27 cellular contexts compared by ENCODE assay signal in the genomic region with DNA sequence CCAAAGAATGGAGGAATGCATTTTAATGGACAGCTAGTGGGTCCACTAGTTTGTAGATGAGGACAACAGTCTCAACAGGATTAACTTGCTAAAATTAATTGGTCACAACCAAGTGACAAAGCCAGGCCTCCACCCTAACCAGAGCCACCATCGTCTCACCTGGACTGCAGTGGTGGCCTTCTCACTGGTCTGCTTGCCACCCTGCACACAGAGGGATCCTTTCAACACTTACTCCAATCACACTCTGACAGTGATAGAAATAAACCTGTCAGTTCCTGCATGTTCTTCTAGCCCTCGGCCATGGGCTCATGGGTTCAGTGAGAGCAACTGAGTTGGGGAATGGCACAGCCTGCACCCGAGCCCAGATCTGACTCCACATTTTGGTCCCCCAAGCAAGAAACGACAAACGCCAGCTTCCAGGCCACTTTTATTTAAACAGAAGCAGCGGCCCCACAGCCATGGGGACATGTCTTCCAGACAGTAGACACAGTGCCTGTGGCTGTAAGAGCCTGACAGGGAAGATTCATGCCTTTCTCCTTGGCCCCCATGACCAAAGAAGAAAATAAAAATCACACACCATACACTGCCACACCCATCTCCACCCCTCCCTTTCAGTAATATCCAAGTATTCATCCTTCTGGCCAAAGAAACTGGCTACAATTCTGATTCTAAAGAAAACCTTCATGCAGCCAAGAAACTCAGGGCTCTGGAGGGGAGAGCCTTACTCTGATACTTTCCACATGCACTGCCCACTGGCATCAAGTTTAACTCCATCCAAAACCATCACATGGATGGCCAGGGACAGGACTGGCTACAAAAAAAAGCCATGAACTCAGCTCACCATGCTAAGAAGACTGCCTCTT. TPM values are rescaled to one million over a fixed set of nuclear protein-coding genes. Genes with fewer than 3 reads are reported as not detected.
A peak's percentile ranks its signal among the peaks of the same experiment; 100 is the strongest.
DNase-seq lines count a peak whose midpoint lies in the region; ATAC-seq, FAIRE-seq and TF ChIP-seq lines count a peak whose summit lies in the region.
"Had no signal": no experiment of that assay in that cellular context is flagged by ENCODE, and none has a peak within 500 bp of the region (broad histone marks: within the 10 kb centered on the region; RNA-seq: fewer than 3 reads in every experiment).

No MANE protein-coding gene starts in this region.

- H3K9me3 ChIP-seq in A673 (ENCODE audit: low read depth, low read length, poor library complexity, severe bottlenecking) = no peaks in the 10 kb centered on the region
- no peaks in the 10 kb centered on the region for H3K9me3 ChIP-seq in GM23248 (ENCODE audit: low read depth)
- no peaks in the 10 kb centered on the region for H3K9me3 ChIP-seq in H1 (ENCODE audit: insufficient read depth in 2 of 2, low read depth in 1 of 2, low read length in 1 of 2)
- H3K9me3 ChIP-seq: adrenal gland had no signal

- H3K4me1 ChIP-seq in A673 (ENCODE audit: insufficient read depth, low read length, poor library complexity, severe bottlenecking) (no peaks in the 10 kb centered on the region), GM23248 (ENCODE audit: insufficient read depth) (peaks cover 24% of the 10 kb centered on the region), H1 (replicated peaks in 1 of 4; ENCODE audit: control insufficient read depth in 3 of 4, insufficient read depth in 4 of 4, low read length in 3 of 4) (no peaks in the 10 kb centered on the region)

- no peak overlapping the region; the same call in 1 of the 2 replicates for H3K9ac ChIP-seq in GM23248
- no peak overlapping the region for H3K9ac ChIP-seq in H1 (replicated peaks in 1 of 4; ENCODE audit: extremely low read depth in 1 of 4, low read depth in 3 of 4, low read length in 3 of 4)

- no peak overlapping the region for H2BK15ac ChIP-seq in H1 (ENCODE audit: low read length)

- H3K4ac ChIP-seq in H1 (replicated peaks; ENCODE audit: insufficient read length, low read depth, low read length) = no peak overlapping the region

- no peak overlapping the region for H4K5ac ChIP-seq in H1 (ENCODE audit: insufficient read length, low read depth, low read length)

- TF ChIP-seq RAD21 in H1 (IDR thresholded peaks at IDR 0.05 in 1 of 2, conservative IDR thresholded peaks at IDR 0.05 in 1 of 2; ENCODE audit: low read depth in 2 of 2, low read length in 2 of 2) = no peak

- peaks cover 29% of the 10 kb centered on the region for H3F3A ChIP-seq in GM23248 (ENCODE audit: insufficient read depth)

- no peak overlapping the region for H3K23ac ChIP-seq in H1 (ENCODE audit: insufficient read length)

- H2AFZ ChIP-seq in GM23248 (no peak overlapping the region), H1 (ENCODE audit: low read length) (no peak overlapping the region)
- H2AFZ ChIP-seq: hepatocyte had no signal

- POLR2A ChIA-PET in A673 (lab: Charles Lee; ENCODE audit: low non-redundant PET) = no interaction called here
- POLR2A ChIA-PET in H1 (lab: Charles Lee; ENCODE audit: partially characterized antibody) = no interaction called here

- TF ChIP-seq EP300 in H1 (IDR thresholded peaks at IDR 0.05; ENCODE audit: borderline replicate concordance in 1 of 2, low read depth in 2 of 2, low read length in 2 of 2) = no peak

- no peaks in the 10 kb centered on the region for H3K9me2 ChIP-seq in GM23248 (ENCODE audit: insufficient read depth)

- no peaks in the 10 kb centered on the region for H3K23me2 ChIP-seq in H1 (ENCODE audit: low read depth, low read length)

- H2AK5ac ChIP-seq in H1 (ENCODE audit: low read depth, low read length) = no peak overlapping the region

- H3K14ac ChIP-seq in H1 (ENCODE audit: insufficient read length) = no peak overlapping the region

- ATAC-seq in HG03439 (IDR thresholded peaks at IDR 0.05; ENCODE audit: unreplicated experiment) (no peak), GM21390 (IDR thresholded peaks at IDR 0.05; ENCODE audit: unreplicated experiment) (no peak), HG03442 (IDR thresholded peaks at IDR 0.05; ENCODE audit: unreplicated experiment) (no peak)

- H3K56ac ChIP-seq in H1 (replicated peaks; ENCODE audit: insufficient read length, low read depth, low read length) = no peak overlapping the region

- no peak for FAIRE-seq in H1 (lab: Jason Lieb, UNC)
- FAIRE-seq: frontal cortex, G401.6 had no signal

- H3K27ac ChIP-seq in A673 (ENCODE audit: low read depth, low read length, poor library complexity, severe bottlenecking) (no peak overlapping the region), GM23248 (peak overlapping the region; percentile 85), H1 (ENCODE audit: low read depth, low read length) (no peak overlapping the region)
- H3K27ac ChIP-seq: cardiac muscle cell, hepatocyte had no signal

- no peak overlapping the region for H2BK5ac ChIP-seq in H1 (ENCODE audit: low read depth, low read length)

- H3K27me3 ChIP-seq in A673 (replicated peaks; ENCODE audit: insufficient read depth, low read depth, low read length, poor library complexity) (no peaks in the 10 kb centered on the region), GM23248 (replicated peaks; ENCODE audit: insufficient read depth) (no peaks in the 10 kb centered on the region), H1 (replicated peaks in 1 of 4; ENCODE audit: control insufficient read depth in 3 of 4, extremely low read depth in 1 of 4, insufficient read depth in 3 of 4, low read length in 3 of 4) (no peaks in the 10 kb centered on the region)
- H3K27me3 ChIP-seq: adrenal gland, cardiac muscle cell, hepatocyte had no signal

- BruUV-seq in A673 (replicated peaks; lab: Mats Ljungman, UMichigan) = TSS peak; percentile 40

- H2BK120ac ChIP-seq in H1 (replicated peaks; ENCODE audit: low read depth, low read length) = no peak overlapping the region

- H4K91ac ChIP-seq in H1 (replicated peaks; ENCODE audit: insufficient read length, low read length) = no peak overlapping the region

- no peak overlapping the region for H2BK20ac ChIP-seq in H1 (ENCODE audit: low read length)

- no peak overlapping the region for H3K18ac ChIP-seq in H1 (ENCODE audit: extremely low read depth, low read length)

- TF ChIP-seq POLR2A in H1 (IDR thresholded peaks at IDR 0.05; ENCODE audit: control extremely low read depth in 1 of 2, low read depth in 2 of 2, low read length in 2 of 2) = no peak

- CTCF ChIA-PET in A673 (lab: Charles Lee) (no interaction called here), H1 (lab: Charles Lee; ENCODE audit: partially characterized antibody) (interaction anchor here (0.7 to 4.1 kb wide), 9 partner anchors 9 to 58 kb away, joined by 3 to 16 read pairs (median 8); no protein-coding TSS in a partner anchor)

- no peak for TF ChIP-seq CTCF in A673 (conservative IDR thresholded peaks at IDR 0.05; ENCODE audit: low read depth, low read length)
- TF ChIP-seq CTCF in H1 (IDR thresholded peaks at IDR 0.05; ENCODE audit: control extremely low read depth in 1 of 3, insufficient read depth in 1 of 3, low read depth in 1 of 3, low read length in 3 of 3) = no peak

- DNase-seq in A673 (ENCODE audit: low spot score) (no peak), GM23248 (no peak), H1 (ENCODE audit: low read depth in 1 of 2, low spot score in 2 of 2) (no peak), mesenteric fat pad (ENCODE audit: low spot score) (peak; percentile 68), kidney tubule cell (ENCODE audit: low spot score) (no peak)
- DNase-seq: activated CD4-positive, alpha-beta memory T cell treated with anti-CD3 and anti-CD28 coated beads, Interleukin-2, amount 10 ng/mL, durations not matched to agents 7 days and 5 days; activated gamma-delta T cell; CD4-positive, CD25-positive, alpha-beta regulatory T cell; DMS153; HCEC 1CT; Kasumi-1; NCI-H1048; NCI-H1930; NCI-H69; SHP77; stimulated activated CD4-positive, alpha-beta T cell treated with anti-CD3 and anti-CD28 coated beads, Interleukin-4, amount 100 ng/mL, for 24 hours had no signal

- no peak overlapping the region for H2BK12ac ChIP-seq in H1 (ENCODE audit: low read depth, low read length)

- H4K8ac ChIP-seq in H1 (ENCODE audit: extremely low read depth, insufficient read depth, low read length) = no peak overlapping the region

- in situ Hi-C loops in GM23248 (cut with MboI) = no loop called here

- intact Hi-C loops in A673 (cut with micrococcal nuclease; ENCODE audit: unreplicated experiment) = no loop called here

- peaks cover 71% of the 10 kb centered on the region for H3K36me3 ChIP-seq in A673 (ENCODE audit: insufficient read depth, low read length, poor library complexity, severe bottlenecking)
- H3K36me3 ChIP-seq in GM23248 (ENCODE audit: low read depth) = no peaks in the 10 kb centered on the region; the same call in none of the 2 replicates
- H3K36me3 ChIP-seq in H1 (ENCODE audit: control insufficient read depth in 2 of 4, insufficient read depth in 4 of 4, low read length in 3 of 4) = peaks cover 35 to 59% (median 55%) of the 10 kb centered on the region in 4 experiments

- no peak overlapping the region for H3K4me3 ChIP-seq in A673 (ENCODE audit: low read depth, low read length, poor library complexity, severe bottlenecking)
- no peak overlapping the region for H3K4me3 ChIP-seq in GM23248
- no peak overlapping the region for H3K4me3 ChIP-seq in H1 (ENCODE audit: extremely low read depth in 1 of 4, insufficient read depth in 2 of 4, low read depth in 3 of 4, low read length in 4 of 4)
- H3K4me3 ChIP-seq: adrenal gland, cardiac muscle cell, hepatocyte had no signal

- H3K4me2 ChIP-seq in GM23248 (ENCODE audit: unreplicated experiment) (peak overlapping the region; percentile 69), H1 (ENCODE audit: insufficient read depth in 1 of 2, low read depth in 2 of 2, low read length in 2 of 2) (no peak overlapping the region)
- H3K4me2 ChIP-seq: hepatocyte had no signal

- WGBS in GM23248 (ENCODE audit: low coverage in 1 of 2, low lambda C conversion rate in 2 of 2, missing lambda C conversion rate in 2 of 2), 2 experiments = 54% methylated on average over 6 of the region's 6 CpGs
- WGBS in H1 (ENCODE audit: extremely low coverage in 1 of 2, insufficient coverage in 1 of 2, insufficient read length in 1 of 2, insufficient replicate concordance in 2 of 2, low coverage in 1 of 2, low lambda C conversion rate in 2 of 2, missing lambda C conversion rate in 1 of 2), 2 experiments = 87% methylated on average over 6 of the region's 6 CpGs; no CpG with 5 or more reads in 1 of the 2 experiments

- peaks cover 2% of the 10 kb centered on the region; the same call in 1 of the 2 replicates for H3K79me1 ChIP-seq in H1 (ENCODE audit: low read depth, low read length)

- H3K79me2 ChIP-seq in GM23248 (ENCODE audit: insufficient read depth) (no peaks in the 10 kb centered on the region), H1 (ENCODE audit: control insufficient read depth in 1 of 2, insufficient read depth in 2 of 2, low read length in 2 of 2) (no peaks in the 10 kb centered on the region)
- H3K79me2 ChIP-seq: hepatocyte had no signal

- no peaks in the 10 kb centered on the region for H4K20me1 ChIP-seq in GM23248 (ENCODE audit: insufficient read depth)
- H4K20me1 ChIP-seq in H1 (replicated peaks in 1 of 2; ENCODE audit: control insufficient read depth in 1 of 2, insufficient read depth in 2 of 2, low read length in 2 of 2) = peaks cover 10 to 20% of the 10 kb centered on the region in 2 experiments

RNA-seq across cellular contexts. Expression of gene DHCR24, which starts 37.5 kb away (rescaled TPM):
- total RNA-seq in A673 (2021) (245 and 273 TPM in 2 replicates), mesenteric fat pad (115 TPM)
- total RNA-seq in GM23248 (2014; rRNA removed; shearing (Covaris generic)) = 40.7 and 63.4 TPM in 2 replicates
- polyA plus RNA-seq in GM23248 (2016; fragmentation: Nextera tagmentation; extraction: Ambion mirVana) (42.5 and 44.1 TPM in 2 replicates), H1 (2011; rRNA removed) (370 and 611 TPM in 2 replicates)
- total RNA-seq in H1 (2021; fragmentation: NEBNext Ultra II Directional; extraction: Animal tissue kit (Norgen Biotek cat#: 25700)) = 419 and 455 TPM in 2 replicates
- 383 TPM for polyA plus RNA-seq in H1 (2011; cell fraction: cytosol; rRNA removed)
- 467 TPM for polyA plus RNA-seq in H1 (2011; cell fraction: nucleus; rRNA removed)
- 331 to 424 TPM (median 362 TPM) in 4 replicates for polyA plus RNA-seq in H1 (2012, experiment 1 of 2)
- 333 TPM for polyA plus RNA-seq in H1 (2012, experiment 2 of 2)
- 451 TPM for polyA plus RNA-seq in H1 (2013, experiment 1 of 2)
- 566 TPM for polyA plus RNA-seq in H1 (2013, experiment 2 of 2)
- polyA minus RNA-seq in H1 (2011; rRNA and poly(A)+ RNA removed) = 1,204 and 1,278 TPM in 2 replicates
- polyA minus RNA-seq in H1 (2011; cell fraction: cytosol; rRNA and poly(A)+ RNA removed) = 316 TPM
- polyA minus RNA-seq in H1 (2011; cell fraction: nucleus; rRNA and poly(A)+ RNA removed) = 307 TPM

RNA-seq across cellular contexts. Expression of gene TTC22, which starts 48.3 kb away (rescaled TPM):
- total RNA-seq in A673 (2021) (not detected in 2 replicates), mesenteric fat pad (not detected)
- not detected in 2 replicates for total RNA-seq in GM23248 (2014; rRNA removed; shearing (Covaris generic))
- polyA plus RNA-seq in GM23248 (2016; fragmentation: Nextera tagmentation; extraction: Ambion mirVana) (not detected in 2 replicates), H1 (2011; rRNA removed) (1.00 and 1.7 TPM in 2 replicates)
- total RNA-seq in H1 (2021; fragmentation: NEBNext Ultra II Directional; extraction: Animal tissue kit (Norgen Biotek cat#: 25700)) = 1.1 and 1.6 TPM in 2 replicates
- 1.4 TPM for polyA plus RNA-seq in H1 (2011; cell fraction: cytosol; rRNA removed)
- polyA plus RNA-seq in H1 (2011; cell fraction: nucleus; rRNA removed) = 2.3 TPM
- polyA plus RNA-seq in H1 (2012, experiment 1 of 2) = 0.83 to 0.94 TPM (median 0.94 TPM) in 4 replicates
- 0.43 TPM for polyA plus RNA-seq in H1 (2012, experiment 2 of 2)
- polyA plus RNA-seq in H1 (2013, experiment 1 of 2) = 0.83 TPM
- 0.70 TPM for polyA plus RNA-seq in H1 (2013, experiment 2 of 2)
- 0.49 and 0.79 TPM in 2 replicates for polyA minus RNA-seq in H1 (2011; rRNA and poly(A)+ RNA removed)
- polyA minus RNA-seq in H1 (2011; cell fraction: cytosol; rRNA and poly(A)+ RNA removed) = 0.66 TPM
- polyA minus RNA-seq in H1 (2011; cell fraction: nucleus; rRNA and poly(A)+ RNA removed) = 0.80 TPM
- total RNA-seq: cardiac muscle cell, HT1080, lung microvascular endothelial cell, osteocyte had no signal
- polyA plus RNA-seq: cardiac muscle cell had no signal
